In the genomic region with DNA sequence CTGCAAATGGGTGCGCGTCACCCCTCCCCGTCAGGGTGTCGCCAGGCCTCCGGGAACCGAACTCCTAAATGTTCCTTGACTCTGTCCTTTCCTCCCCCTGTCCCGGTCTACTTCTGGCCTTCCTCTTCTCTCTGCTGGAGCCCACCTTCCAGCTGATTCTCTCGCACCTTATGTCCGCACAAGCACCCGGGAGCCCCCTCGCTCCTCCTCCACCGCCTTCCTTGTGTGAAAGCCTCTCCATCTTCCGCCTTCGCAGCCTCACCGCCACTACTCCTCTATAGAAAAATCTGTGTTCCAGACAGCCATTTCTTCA, we compare ENCODE assay signal across 8 cellular contexts. TPM values are rescaled to one million over a fixed set of nuclear protein-coding genes. Genes with fewer than 3 reads are reported as not detected.
A peak's percentile ranks its signal among the peaks of the same experiment; 100 is the strongest.
DNase-seq lines count a peak whose midpoint lies in the region; ATAC-seq, FAIRE-seq and TF ChIP-seq lines count a peak whose summit lies in the region.

No MANE protein-coding gene starts in this region.

- H2AFZ ChIP-seq in SK-N-SH (ENCODE audit: low read depth) = peak overlapping the region; percentile 93

- H3K9me2 ChIP-seq in SK-N-SH = no peaks in the 10 kb centered on the region

- H3K36me3 ChIP-seq in SK-N-SH (replicated peaks in 1 of 2; ENCODE audit: control insufficient read depth in 1 of 2, insufficient read depth in 2 of 2, low read length in 1 of 2) (peaks cover 4 to 6% of the 10 kb centered on the region in 2 experiments), kidney (ENCODE audit: control insufficient read depth in 1 of 2, insufficient read depth in 2 of 2, low read length in 2 of 2) (no peaks in the 10 kb centered on the region), subcutaneous abdominal adipose tissue (ENCODE audit: control insufficient read depth in 5 of 5, insufficient read depth in 5 of 5, low read length in 5 of 5) (no peaks in the 10 kb centered on the region)

- H3K4me3 ChIP-seq in SK-N-SH (ENCODE audit: low read depth in 2 of 2, low read length in 1 of 2) (peak overlapping the region; percentile 84 to 90), kidney (ENCODE audit: low read length in 2 of 2) (peak overlapping the region; percentile 60 to 67), subcutaneous abdominal adipose tissue (ENCODE audit: low read depth in 1 of 5, low read length in 5 of 5) (peak overlapping the region; percentile 54 to 92 (median 77))

- no peaks in the 10 kb centered on the region for H3K9me3 Mint-ChIP-seq in activated naive CD8-positive, alpha-beta T cell treated with anti-CD3 and anti-CD28 coated beads, Interleukin-2, amount 50 U/mL, for 24 hours

- TF ChIP-seq CTCF in SK-N-SH (IDR thresholded peaks at IDR 0.05) (no peak), kidney (IDR thresholded peaks at IDR 0.05; ENCODE audit: borderline replicate concordance, extremely low read depth, insufficient read depth) (no peak)

- peak overlapping the region in 1 of 2 experiments; percentile 87; a peak in 2 of 4 replicates for H3K27ac ChIP-seq in SK-N-SH (ENCODE audit: low read depth in 2 of 2, low read length in 1 of 2)
- no peak overlapping the region for H3K27ac ChIP-seq in kidney (ENCODE audit: low read depth in 2 of 2, low read length in 2 of 2)
- no peak overlapping the region for H3K27ac ChIP-seq in subcutaneous abdominal adipose tissue (ENCODE audit: low read depth, low read length)

- H3K4me2 ChIP-seq in SK-N-SH = peak overlapping the region; percentile 99; the same call in 1 of the 2 replicates

- H3K9me3 ChIP-seq in SK-N-SH = no peaks in the 10 kb centered on the region
- H3K9me3 ChIP-seq in kidney (ENCODE audit: control insufficient read depth in 1 of 2, low read length in 2 of 2) = no peaks in the 10 kb centered on the region
- H3K9me3 ChIP-seq in subcutaneous abdominal adipose tissue (ENCODE audit: control insufficient read depth in 5 of 5, low read length in 5 of 5) = no peaks in the 10 kb centered on the region

- peaks cover 5% of the 10 kb centered on the region for H3K4me1 Mint-ChIP-seq in activated naive CD8-positive, alpha-beta T cell treated with anti-CD3 and anti-CD28 coated beads, Interleukin-2, amount 50 U/mL, for 24 hours

- TF ChIP-seq RAD21 in SK-N-SH (IDR thresholded peaks at IDR 0.05; ENCODE audit: low read length) = no peak

- no peaks in the 10 kb centered on the region for H3K36me3 Mint-ChIP-seq in activated naive CD8-positive, alpha-beta T cell treated with anti-CD3 and anti-CD28 coated beads, Interleukin-2, amount 50 U/mL, for 24 hours (ENCODE audit: low read depth)

- POLR2A ChIA-PET in SK-N-SH (lab: Yijun Ruan, JAX) = interaction anchor here (0.6 to 1.9 kb wide), 2 partner anchors 22 to 51 kb away, joined by 5 to 11 read pairs; partner anchors contain the start of gene RAB10

- intact Hi-C loops in kidney (cut with DNase I) = no loop called here

- H3F3A ChIP-seq in SK-N-SH (replicated peaks; ENCODE audit: insufficient read depth) = peaks cover 13% of the 10 kb centered on the region

- ATAC-seq in SK-N-SH treated with all-trans-retinoic acid at 6 μM for 48 hours (no peak), GM18858 (IDR thresholded peaks at IDR 0.05; ENCODE audit: unreplicated experiment) (no peak)
- ATAC-seq in activated naive CD8-positive, alpha-beta T cell treated with anti-CD3 and anti-CD28 coated beads, Interleukin-2, amount 50 U/mL, for 24 hours = no peak

- TF ChIP-seq EP300 in SK-N-SH (IDR thresholded peaks at IDR 0.05; ENCODE audit: borderline replicate concordance in 1 of 2, low read depth in 1 of 2, low read length in 1 of 2) = no peak

- peaks cover 6% of the 10 kb centered on the region; the same call in 1 of the 2 replicates for H4K20me1 ChIP-seq in SK-N-SH (ENCODE audit: insufficient read depth)

- peaks cover 33 to 42% of the 10 kb centered on the region in 2 experiments for H3K4me1 ChIP-seq in SK-N-SH (ENCODE audit: control insufficient read depth in 1 of 2, insufficient read depth in 2 of 2, low read depth in 1 of 2, low read length in 1 of 2)
- H3K4me1 ChIP-seq in kidney (ENCODE audit: control insufficient read depth in 1 of 2, insufficient read depth in 1 of 2, low read depth in 1 of 2, low read length in 2 of 2) = peaks cover 0 to 8% of the 10 kb centered on the region in 2 donors
- peaks cover 0 to 22% (median 15%) of the 10 kb centered on the region in 5 donors for H3K4me1 ChIP-seq in subcutaneous abdominal adipose tissue (ENCODE audit: control insufficient read depth in 5 of 5, insufficient read depth in 5 of 5, low read length in 5 of 5)

- 93% methylated on average over 15 of the region's 15 CpGs for WGBS in SK-N-SH (ENCODE audit: low lambda C conversion rate)

- H3K27ac Mint-ChIP-seq in activated naive CD8-positive, alpha-beta T cell treated with anti-CD3 and anti-CD28 coated beads, Interleukin-2, amount 50 U/mL, for 24 hours = peak overlapping the region; percentile 59

- DNase-seq in SK-N-SH (no peak), kidney (no peak), T-helper 9 cell (no peak)
- no peak for DNase-seq in activated naive CD8-positive, alpha-beta T cell treated with anti-CD3 and anti-CD28 coated beads, Interleukin-2, amount 50 U/mL, for 24 hours
- DNase-seq in stimulated activated naive CD4-positive, alpha-beta T cell treated with Interleukin-2 at 50 U/mL for 16 hours (lab: John Stamatoyannopoulos, UW) = no peak

- H3K27me3 Mint-ChIP-seq in activated naive CD8-positive, alpha-beta T cell treated with anti-CD3 and anti-CD28 coated beads, Interleukin-2, amount 50 U/mL, for 24 hours = no peaks in the 10 kb centered on the region

- CTCF ChIA-PET in SK-N-SH (lab: Yijun Ruan, JAX) = interaction anchor here (1.1 to 6.7 kb wide), 7 partner anchors 9 to 162 kb away, joined by 4 to 51 read pairs (median 9); partner anchors contain the start of gene RAB10

- no peak overlapping the region for H3K9ac ChIP-seq in SK-N-SH
- no peak overlapping the region for H3K9ac ChIP-seq in kidney (ENCODE audit: low read length in 2 of 2)
- H3K9ac ChIP-seq in subcutaneous abdominal adipose tissue (ENCODE audit: low read length in 5 of 5) = peak overlapping the region in 1 of 5 donors; percentile 48

- H3K79me2 ChIP-seq in SK-N-SH (ENCODE audit: insufficient read depth) = peaks cover 39% of the 10 kb centered on the region

- peak overlapping the region; percentile 75 for H3K4me3 Mint-ChIP-seq in activated naive CD8-positive, alpha-beta T cell treated with anti-CD3 and anti-CD28 coated beads, Interleukin-2, amount 50 U/mL, for 24 hours

- H3K27me3 ChIP-seq in SK-N-SH (ENCODE audit: insufficient read depth) = no peaks in the 10 kb centered on the region
- H3K27me3 ChIP-seq in subcutaneous abdominal adipose tissue (ENCODE audit: control insufficient read depth in 5 of 5, insufficient read depth in 4 of 5, low read length in 5 of 5) = no peaks in the 10 kb centered on the region

- FAIRE-seq in kidney (lab: Jason Lieb, UNC) = no peak

TF ChIP-seq in SK-N-SH, 30 proteins besides CTCF, POLR2A, EP300 and RAD21 (continues in another document):
- TF ChIP-seq, protein P1, sequence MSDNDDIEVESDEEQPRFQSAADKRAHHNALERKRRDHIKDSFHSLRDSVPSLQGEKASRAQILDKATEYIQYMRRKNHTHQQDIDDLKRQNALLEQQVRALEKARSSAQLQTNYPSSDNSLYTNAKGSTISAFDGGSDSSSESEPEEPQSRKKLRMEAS (IDR thresholded peaks at IDR 0.05; ENCODE audit: low read depth) = no peak
- TF ChIP-seq CHD2 (IDR thresholded peaks at IDR 0.05; ENCODE audit: low read length, partially characterized antibody) = peak; percentile 5

TF ChIP-seq in SK-N-SH treated with all-trans-retinoic acid at 6 μM for 48 hours, 23 proteins besides CTCF, POLR2A, EP300 and RAD21 (continues in another document):
- TF ChIP-seq PATZ1 (CRISPR knock-in tag; IDR thresholded peaks at IDR 0.05; ENCODE audit: borderline replicate concordance) (no peak), BACH2 (CRISPR knock-in tag; IDR thresholded peaks at IDR 0.05; ENCODE audit: borderline replicate concordance) (no peak), RARB (CRISPR knock-in tag; IDR thresholded peaks at IDR 0.05) (no peak), POU6F1 (CRISPR knock-in tag; IDR thresholded peaks at IDR 0.05; ENCODE audit: borderline replicate concordance, low read depth) (no peak)

RNA-seq across cellular contexts. Expression of gene KIF3C, which starts 0.6 kb away (rescaled TPM):
- polyA plus RNA-seq in SK-N-SH (2012; rRNA removed) = 18.6 and 29.5 TPM in 2 replicates
- 21.2 and 22.1 TPM in 2 replicates for polyA plus RNA-seq in SK-N-SH (2012; cell fraction: cytosol; rRNA removed)
- polyA plus RNA-seq in SK-N-SH (2012; cell fraction: nucleus; rRNA removed) = 14.0 and 19.1 TPM in 2 replicates
- total RNA-seq in kidney = 4.8 TPM
- polyA plus RNA-seq in kidney (ENCODE audit: insufficient read depth, low read depth, low replicate concordance) = 1.9 TPM

RNA-seq across cellular contexts. Expression of gene RAB10, which starts 51.0 kb away (rescaled TPM):
- polyA plus RNA-seq in SK-N-SH (2012; rRNA removed) (47.5 and 57.5 TPM in 2 replicates), kidney (ENCODE audit: insufficient read depth, low read depth, low replicate concordance) (59.8 TPM)
- 67.5 and 114 TPM in 2 replicates for polyA plus RNA-seq in SK-N-SH (2012; cell fraction: cytosol; rRNA removed)
- 40.9 and 56.5 TPM in 2 replicates for polyA plus RNA-seq in SK-N-SH (2012; cell fraction: nucleus; rRNA removed)
- total RNA-seq in kidney = 122 TPM
